In the genomic region with DNA sequence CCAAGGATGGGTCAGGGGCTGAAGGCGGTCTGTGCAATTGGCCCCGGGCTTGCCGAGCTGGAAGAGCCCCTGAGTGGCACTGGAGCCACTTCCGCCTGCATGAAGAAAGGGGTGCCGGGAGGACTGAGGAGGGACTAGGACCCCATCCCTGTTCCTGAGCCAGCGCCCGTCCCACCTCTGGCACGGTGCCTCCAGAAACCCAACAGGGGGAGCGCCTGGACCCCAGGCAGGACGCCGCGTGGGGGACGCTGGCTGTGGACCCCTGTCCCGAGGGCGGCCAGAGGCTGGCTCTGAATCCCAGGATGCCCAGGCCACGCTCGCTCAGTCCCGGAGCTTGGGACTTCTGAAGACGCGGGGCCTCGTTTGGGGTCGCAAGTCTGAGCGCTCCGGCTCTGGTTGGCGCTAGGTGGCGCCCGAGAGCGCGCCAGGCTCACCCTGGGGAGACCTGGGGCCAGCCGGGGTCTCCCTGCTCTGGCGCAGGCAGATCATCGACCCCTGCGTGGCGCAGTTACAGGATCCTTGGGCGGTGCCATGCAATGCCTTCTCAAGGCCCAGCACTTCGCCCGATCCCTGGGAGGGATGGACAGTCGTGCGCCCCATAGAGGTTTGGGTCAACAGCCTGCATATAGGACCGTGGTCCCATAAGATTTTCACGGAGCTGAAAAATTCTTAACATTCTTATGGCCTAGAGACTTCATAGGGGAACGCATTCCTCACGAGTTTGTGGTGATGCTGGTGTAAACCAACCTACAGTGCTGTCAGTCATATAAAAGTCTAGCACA, we compare ENCODE assay signal across 1 cellular context.
A peak's percentile ranks its signal among the peaks of the same experiment; 100 is the strongest.
TF ChIP-seq lines count a peak whose summit lies in the region.

No MANE protein-coding gene starts in this region.

TF ChIP-seq in HepG2, 621 proteins besides CTCF, POLR2A, EP300 and RAD21 (continued from another document and continues in another):
- TF ChIP-seq ZNF773 (CRISPR knock-in tag; IDR thresholded peaks at IDR 0.05; ENCODE audit: borderline replicate concordance) (peak; percentile 66; the same call in 1 of the 2 replicates), HIVEP1 (CRISPR knock-in tag; IDR thresholded peaks at IDR 0.05) (0 out of 2 replicates have a peak, but pooled peaks have one; percentile 37), ZNF747 (CRISPR knock-in tag; IDR thresholded peaks at IDR 0.05; ENCODE audit: borderline replicate concordance) (no peak), SSRP1 (CRISPR knock-in tag; IDR thresholded peaks at IDR 0.05) (no peak), DPF2 (CRISPR knock-in tag; IDR thresholded peaks at IDR 0.05; ENCODE audit: borderline replicate concordance, low read depth) (no peak), ARNT2 (CRISPR knock-in tag; IDR thresholded peaks at IDR 0.05; ENCODE audit: low read depth) (no peak), ZBTB7B (CRISPR knock-in tag; IDR thresholded peaks at IDR 0.05) (peak; percentile 97), NFYC (CRISPR knock-in tag; IDR thresholded peaks at IDR 0.05) (no peak), ELF1 (CRISPR knock-in tag; IDR thresholded peaks at IDR 0.05) (0 out of 2 replicates have a peak, but pooled peaks have one; percentile 23), TBX3 (IDR thresholded peaks at IDR 0.05; ENCODE audit: borderline replicate concordance) (no peak), KDM2A (CRISPR knock-in tag; IDR thresholded peaks at IDR 0.05; ENCODE audit: borderline replicate concordance, low read depth) (peak; percentile 63; the same call in 1 of the 2 replicates), SOX6 (IDR thresholded peaks at IDR 0.05) (no peak), SOX6 (CRISPR knock-in tag; IDR thresholded peaks at IDR 0.05) (0 out of 2 replicates have a peak, but pooled peaks have one; percentile 19), REXO4 (CRISPR knock-in tag; IDR thresholded peaks at IDR 0.05; ENCODE audit: borderline replicate concordance) (no peak), FOXC1 (CRISPR knock-in tag; IDR thresholded peaks at IDR 0.05; ENCODE audit: borderline replicate concordance) (peak; percentile 27; the same call in 1 of the 2 replicates), GZF1 (CRISPR knock-in tag; IDR thresholded peaks at IDR 0.05) (no peak), SRF (IDR thresholded peaks at IDR 0.05; ENCODE audit: low read depth, low read length) (no peak), SP4 (CRISPR knock-in tag; IDR thresholded peaks at IDR 0.05) (no peak), ZBTB7A (CRISPR knock-in tag; IDR thresholded peaks at IDR 0.05) (peak; percentile 94), MIER2 (CRISPR knock-in tag; IDR thresholded peaks at IDR 0.05) (no peak), FOXJ3 (CRISPR knock-in tag; IDR thresholded peaks at IDR 0.05; ENCODE audit: borderline replicate concordance) (no peak), ZNF501 (CRISPR knock-in tag; IDR thresholded peaks at IDR 0.05) (no peak; the same call in 1 of the 2 replicates), HOXA3 (CRISPR knock-in tag; IDR thresholded peaks at IDR 0.05) (peak; percentile 35; the same call in 1 of the 2 replicates), ZNF7 (CRISPR knock-in tag; IDR thresholded peaks at IDR 0.05) (no peak), PHF8 (CRISPR knock-in tag; IDR thresholded peaks at IDR 0.05) (0 out of 2 replicates have a peak, but pooled peaks have one; percentile 32), ARID2 (CRISPR knock-in tag; IDR thresholded peaks at IDR 0.05; ENCODE audit: borderline replicate concordance) (peak; percentile 84; the same call in 1 of the 2 replicates), BRD4 (CRISPR knock-in tag; IDR thresholded peaks at IDR 0.05) (no peak), SMAD3 (CRISPR knock-in tag; IDR thresholded peaks at IDR 0.05) (no peak), RARA (CRISPR knock-in tag; IDR thresholded peaks at IDR 0.05) (0 out of 2 replicates have a peak, but pooled peaks have one; percentile 19), BORCS8-MEF2B (CRISPR knock-in tag; IDR thresholded peaks at IDR 0.05) (no peak)
- TF ChIP-seq, protein P1, sequence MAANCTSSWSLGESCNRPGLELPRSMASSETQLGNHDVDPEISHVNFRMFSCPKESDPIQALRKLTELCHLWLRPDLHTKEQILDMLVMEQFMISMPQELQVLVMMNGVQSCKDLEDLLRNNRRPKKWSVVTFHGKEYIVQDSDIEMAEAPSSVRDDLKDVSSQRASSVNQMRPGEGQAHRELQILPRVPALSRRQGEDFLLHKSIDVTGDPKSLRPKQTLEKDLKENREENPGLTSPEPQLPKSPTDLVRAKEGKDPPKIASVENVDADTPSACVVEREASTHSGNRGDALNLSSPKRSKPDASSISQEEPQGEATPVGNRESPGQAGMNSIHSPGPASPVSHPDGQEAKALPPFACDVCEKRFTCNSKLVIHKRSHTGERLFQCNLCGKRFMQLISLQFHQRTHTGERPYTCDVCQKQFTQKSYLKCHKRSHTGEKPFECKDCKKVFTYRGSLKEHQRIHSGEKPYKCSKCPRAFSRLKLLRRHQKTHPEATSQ (CRISPR knock-in tag; IDR thresholded peaks at IDR 0.05; ENCODE audit: borderline replicate concordance): no peak
- TF ChIP-seq, protein P2, sequence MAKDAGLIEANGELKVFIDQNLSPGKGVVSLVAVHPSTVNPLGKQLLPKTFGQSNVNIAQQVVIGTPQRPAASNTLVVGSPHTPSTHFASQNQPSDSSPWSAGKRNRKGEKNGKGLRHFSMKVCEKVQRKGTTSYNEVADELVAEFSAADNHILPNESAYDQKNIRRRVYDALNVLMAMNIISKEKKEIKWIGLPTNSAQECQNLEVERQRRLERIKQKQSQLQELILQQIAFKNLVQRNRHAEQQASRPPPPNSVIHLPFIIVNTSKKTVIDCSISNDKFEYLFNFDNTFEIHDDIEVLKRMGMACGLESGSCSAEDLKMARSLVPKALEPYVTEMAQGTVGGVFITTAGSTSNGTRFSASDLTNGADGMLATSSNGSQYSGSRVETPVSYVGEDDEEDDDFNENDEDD (CRISPR knock-in tag; IDR thresholded peaks at IDR 0.05; ENCODE audit: borderline replicate concordance): no peak
- TF ChIP-seq, protein P3, sequence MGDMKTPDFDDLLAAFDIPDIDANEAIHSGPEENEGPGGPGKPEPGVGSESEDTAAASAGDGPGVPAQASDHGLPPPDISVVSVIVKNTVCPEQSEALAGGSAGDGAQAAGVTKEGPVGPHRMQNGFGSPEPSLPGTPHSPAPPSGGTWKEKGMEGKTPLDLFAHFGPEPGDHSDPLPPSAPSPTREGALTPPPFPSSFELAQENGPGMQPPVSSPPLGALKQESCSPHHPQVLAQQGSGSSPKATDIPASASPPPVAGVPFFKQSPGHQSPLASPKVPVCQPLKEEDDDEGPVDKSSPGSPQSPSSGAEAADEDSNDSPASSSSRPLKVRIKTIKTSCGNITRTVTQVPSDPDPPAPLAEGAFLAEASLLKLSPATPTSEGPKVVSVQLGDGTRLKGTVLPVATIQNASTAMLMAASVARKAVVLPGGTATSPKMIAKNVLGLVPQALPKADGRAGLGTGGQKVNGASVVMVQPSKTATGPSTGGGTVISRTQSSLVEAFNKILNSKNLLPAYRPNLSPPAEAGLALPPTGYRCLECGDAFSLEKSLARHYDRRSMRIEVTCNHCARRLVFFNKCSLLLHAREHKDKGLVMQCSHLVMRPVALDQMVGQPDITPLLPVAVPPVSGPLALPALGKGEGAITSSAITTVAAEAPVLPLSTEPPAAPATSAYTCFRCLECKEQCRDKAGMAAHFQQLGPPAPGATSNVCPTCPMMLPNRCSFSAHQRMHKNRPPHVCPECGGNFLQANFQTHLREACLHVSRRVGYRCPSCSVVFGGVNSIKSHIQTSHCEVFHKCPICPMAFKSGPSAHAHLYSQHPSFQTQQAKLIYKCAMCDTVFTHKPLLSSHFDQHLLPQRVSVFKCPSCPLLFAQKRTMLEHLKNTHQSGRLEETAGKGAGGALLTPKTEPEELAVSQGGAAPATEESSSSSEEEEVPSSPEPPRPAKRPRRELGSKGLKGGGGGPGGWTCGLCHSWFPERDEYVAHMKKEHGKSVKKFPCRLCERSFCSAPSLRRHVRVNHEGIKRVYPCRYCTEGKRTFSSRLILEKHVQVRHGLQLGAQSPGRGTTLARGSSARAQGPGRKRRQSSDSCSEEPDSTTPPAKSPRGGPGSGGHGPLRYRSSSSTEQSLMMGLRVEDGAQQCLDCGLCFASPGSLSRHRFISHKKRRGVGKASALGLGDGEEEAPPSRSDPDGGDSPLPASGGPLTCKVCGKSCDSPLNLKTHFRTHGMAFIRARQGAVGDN (CRISPR knock-in tag; IDR thresholded peaks at IDR 0.05): peak; percentile 66
- TF ChIP-seq, protein P4, sequence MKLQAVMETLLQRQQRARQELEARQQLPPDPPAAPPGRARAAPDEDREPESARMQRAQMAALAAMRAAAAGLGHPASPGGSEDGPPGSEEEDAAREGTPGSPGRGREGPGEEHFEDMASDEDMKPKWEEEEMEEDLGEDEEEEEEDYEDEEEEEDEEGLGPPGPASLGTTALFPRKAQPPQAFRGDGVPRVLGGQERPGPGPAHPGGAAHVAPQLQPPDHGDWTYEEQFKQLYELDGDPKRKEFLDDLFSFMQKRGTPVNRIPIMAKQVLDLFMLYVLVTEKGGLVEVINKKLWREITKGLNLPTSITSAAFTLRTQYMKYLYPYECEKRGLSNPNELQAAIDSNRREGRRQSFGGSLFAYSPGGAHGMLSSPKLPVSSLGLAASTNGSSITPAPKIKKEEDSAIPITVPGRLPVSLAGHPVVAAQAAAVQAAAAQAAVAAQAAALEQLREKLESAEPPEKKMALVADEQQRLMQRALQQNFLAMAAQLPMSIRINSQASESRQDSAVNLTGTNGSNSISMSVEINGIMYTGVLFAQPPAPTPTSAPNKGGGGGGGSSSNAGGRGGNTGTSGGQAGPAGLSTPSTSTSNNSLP (IDR thresholded peaks at IDR 0.05; ENCODE audit: low read depth, low read length): 0 out of 2 replicates have a peak, but pooled peaks have one; percentile 8
- TF ChIP-seq, protein P5, sequence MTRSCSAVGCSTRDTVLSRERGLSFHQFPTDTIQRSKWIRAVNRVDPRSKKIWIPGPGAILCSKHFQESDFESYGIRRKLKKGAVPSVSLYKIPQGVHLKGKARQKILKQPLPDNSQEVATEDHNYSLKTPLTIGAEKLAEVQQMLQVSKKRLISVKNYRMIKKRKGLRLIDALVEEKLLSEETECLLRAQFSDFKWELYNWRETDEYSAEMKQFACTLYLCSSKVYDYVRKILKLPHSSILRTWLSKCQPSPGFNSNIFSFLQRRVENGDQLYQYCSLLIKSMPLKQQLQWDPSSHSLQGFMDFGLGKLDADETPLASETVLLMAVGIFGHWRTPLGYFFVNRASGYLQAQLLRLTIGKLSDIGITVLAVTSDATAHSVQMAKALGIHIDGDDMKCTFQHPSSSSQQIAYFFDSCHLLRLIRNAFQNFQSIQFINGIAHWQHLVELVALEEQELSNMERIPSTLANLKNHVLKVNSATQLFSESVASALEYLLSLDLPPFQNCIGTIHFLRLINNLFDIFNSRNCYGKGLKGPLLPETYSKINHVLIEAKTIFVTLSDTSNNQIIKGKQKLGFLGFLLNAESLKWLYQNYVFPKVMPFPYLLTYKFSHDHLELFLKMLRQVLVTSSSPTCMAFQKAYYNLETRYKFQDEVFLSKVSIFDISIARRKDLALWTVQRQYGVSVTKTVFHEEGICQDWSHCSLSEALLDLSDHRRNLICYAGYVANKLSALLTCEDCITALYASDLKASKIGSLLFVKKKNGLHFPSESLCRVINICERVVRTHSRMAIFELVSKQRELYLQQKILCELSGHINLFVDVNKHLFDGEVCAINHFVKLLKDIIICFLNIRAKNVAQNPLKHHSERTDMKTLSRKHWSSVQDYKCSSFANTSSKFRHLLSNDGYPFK (CRISPR knock-in tag; IDR thresholded peaks at IDR 0.05; ENCODE audit: borderline replicate concordance): peak; percentile 29; the same call in 1 of the 2 replicates
- TF ChIP-seq, protein P6, sequence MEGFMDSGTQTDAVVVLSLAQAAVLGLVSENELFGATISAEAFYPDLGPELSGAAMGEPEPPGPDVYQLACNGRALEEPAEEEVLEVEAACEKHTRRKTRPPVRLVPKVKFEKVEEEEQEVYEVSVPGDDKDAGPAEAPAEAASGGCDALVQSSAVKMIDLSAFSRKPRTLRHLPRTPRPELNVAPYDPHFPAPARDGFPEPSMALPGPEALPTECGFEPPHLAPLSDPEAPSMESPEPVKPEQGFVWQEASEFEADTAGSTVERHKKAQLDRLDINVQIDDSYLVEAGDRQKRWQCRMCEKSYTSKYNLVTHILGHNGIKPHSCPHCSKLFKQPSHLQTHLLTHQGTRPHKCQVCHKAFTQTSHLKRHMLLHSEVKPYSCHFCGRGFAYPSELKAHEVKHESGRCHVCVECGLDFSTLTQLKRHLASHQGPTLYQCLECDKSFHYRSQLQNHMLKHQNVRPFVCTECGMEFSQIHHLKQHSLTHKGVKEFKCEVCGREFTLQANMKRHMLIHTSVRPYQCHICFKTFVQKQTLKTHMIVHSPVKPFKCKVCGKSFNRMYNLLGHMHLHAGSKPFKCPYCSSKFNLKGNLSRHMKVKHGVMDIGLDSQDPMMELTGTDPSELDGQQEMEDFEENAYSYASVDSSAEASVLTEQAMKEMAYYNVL (CRISPR knock-in tag; IDR thresholded peaks at IDR 0.05; ENCODE audit: borderline replicate concordance): no peak
- TF ChIP-seq, protein P7, sequence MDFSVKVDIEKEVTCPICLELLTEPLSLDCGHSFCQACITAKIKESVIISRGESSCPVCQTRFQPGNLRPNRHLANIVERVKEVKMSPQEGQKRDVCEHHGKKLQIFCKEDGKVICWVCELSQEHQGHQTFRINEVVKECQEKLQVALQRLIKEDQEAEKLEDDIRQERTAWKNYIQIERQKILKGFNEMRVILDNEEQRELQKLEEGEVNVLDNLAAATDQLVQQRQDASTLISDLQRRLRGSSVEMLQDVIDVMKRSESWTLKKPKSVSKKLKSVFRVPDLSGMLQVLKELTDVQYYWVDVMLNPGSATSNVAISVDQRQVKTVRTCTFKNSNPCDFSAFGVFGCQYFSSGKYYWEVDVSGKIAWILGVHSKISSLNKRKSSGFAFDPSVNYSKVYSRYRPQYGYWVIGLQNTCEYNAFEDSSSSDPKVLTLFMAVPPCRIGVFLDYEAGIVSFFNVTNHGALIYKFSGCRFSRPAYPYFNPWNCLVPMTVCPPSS (IDR thresholded peaks at IDR 0.05): no peak
- TF ChIP-seq, protein P8, sequence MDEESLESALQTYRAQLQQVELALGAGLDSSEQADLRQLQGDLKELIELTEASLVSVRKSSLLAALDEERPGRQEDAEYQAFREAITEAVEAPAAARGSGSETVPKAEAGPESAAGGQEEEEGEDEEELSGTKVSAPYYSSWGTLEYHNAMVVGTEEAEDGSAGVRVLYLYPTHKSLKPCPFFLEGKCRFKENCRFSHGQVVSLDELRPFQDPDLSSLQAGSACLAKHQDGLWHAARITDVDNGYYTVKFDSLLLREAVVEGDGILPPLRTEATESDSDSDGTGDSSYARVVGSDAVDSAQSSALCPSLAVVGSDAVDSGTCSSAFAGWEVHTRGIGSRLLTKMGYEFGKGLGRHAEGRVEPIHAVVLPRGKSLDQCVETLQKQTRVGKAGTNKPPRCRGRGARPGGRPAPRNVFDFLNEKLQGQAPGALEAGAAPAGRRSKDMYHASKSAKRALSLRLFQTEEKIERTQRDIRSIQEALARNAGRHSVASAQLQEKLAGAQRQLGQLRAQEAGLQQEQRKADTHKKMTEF (CRISPR knock-in tag; IDR thresholded peaks at IDR 0.05): peak; percentile 49; the same call in 1 of the 2 replicates
